Comparison of ENCODE assay signal across 1 cellular context in the genomic region with DNA sequence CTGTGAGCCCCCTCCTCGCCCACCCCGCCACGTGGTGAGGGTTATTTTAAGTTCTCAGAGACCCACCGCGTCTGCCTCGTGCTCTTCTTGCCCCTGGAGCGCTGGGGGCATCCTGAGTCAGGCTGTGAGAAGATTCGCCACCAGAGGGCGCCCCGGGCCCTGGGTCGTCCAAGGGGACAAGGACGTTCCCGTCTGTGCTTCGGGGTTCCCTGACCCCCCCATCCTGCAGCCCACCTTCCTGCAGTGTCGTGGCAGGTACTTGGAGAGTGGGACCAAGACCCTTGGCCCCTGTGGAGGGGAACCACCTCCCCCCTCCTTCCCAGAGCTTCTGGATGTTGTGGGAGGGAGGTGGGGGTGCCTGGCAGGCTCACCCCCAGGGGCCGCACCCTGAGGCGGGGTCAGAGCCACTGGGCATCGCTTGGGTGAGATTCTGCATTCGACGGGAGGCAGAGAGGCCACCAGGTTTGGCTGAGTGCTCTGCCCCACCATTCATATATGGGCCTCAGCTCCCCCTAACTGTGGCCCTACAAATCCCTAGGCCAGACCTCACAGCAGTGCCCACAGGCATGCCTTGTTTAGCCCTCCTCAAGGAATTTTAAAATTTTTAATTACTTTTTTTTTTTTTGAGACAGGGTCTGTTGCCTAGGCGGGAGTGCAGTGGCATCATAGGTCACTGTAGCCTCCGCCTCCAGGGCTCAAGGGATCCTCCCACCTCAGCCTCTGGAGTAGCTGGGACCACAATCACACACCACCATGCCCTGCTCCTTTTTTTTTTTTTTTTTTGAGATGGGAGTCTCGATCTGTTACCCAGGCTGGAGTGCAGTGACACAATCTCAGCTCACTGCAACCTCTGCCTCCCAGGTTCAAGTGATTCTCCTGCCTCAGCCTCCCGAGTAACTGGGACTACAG.
TF ChIP-seq lines count a peak whose summit lies in the region.

No MANE protein-coding gene starts in this region.

TF ChIP-seq in HCT116, 20 proteins besides CTCF, POLR2A, EP300 and RAD21:
- TF ChIP-seq, protein P1, sequence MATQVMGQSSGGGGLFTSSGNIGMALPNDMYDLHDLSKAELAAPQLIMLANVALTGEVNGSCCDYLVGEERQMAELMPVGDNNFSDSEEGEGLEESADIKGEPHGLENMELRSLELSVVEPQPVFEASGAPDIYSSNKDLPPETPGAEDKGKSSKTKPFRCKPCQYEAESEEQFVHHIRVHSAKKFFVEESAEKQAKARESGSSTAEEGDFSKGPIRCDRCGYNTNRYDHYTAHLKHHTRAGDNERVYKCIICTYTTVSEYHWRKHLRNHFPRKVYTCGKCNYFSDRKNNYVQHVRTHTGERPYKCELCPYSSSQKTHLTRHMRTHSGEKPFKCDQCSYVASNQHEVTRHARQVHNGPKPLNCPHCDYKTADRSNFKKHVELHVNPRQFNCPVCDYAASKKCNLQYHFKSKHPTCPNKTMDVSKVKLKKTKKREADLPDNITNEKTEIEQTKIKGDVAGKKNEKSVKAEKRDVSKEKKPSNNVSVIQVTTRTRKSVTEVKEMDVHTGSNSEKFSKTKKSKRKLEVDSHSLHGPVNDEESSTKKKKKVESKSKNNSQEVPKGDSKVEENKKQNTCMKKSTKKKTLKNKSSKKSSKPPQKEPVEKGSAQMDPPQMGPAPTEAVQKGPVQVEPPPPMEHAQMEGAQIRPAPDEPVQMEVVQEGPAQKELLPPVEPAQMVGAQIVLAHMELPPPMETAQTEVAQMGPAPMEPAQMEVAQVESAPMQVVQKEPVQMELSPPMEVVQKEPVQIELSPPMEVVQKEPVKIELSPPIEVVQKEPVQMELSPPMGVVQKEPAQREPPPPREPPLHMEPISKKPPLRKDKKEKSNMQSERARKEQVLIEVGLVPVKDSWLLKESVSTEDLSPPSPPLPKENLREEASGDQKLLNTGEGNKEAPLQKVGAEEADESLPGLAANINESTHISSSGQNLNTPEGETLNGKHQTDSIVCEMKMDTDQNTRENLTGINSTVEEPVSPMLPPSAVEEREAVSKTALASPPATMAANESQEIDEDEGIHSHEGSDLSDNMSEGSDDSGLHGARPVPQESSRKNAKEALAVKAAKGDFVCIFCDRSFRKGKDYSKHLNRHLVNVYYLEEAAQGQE (IDR thresholded peaks at IDR 0.05; ENCODE audit: low read depth): no peak
- peak; percentile 55; the same call in 1 of the 2 replicates for TF ChIP-seq POLR2AphosphoS5 (IDR thresholded peaks at IDR 0.05; ENCODE audit: low read depth, low read length)
- TF ChIP-seq SIN3A (IDR thresholded peaks at IDR 0.05; ENCODE audit: low read depth): no peak
